Comparison of ENCODE assay signal across 22 cellular contexts in the genomic region with DNA sequence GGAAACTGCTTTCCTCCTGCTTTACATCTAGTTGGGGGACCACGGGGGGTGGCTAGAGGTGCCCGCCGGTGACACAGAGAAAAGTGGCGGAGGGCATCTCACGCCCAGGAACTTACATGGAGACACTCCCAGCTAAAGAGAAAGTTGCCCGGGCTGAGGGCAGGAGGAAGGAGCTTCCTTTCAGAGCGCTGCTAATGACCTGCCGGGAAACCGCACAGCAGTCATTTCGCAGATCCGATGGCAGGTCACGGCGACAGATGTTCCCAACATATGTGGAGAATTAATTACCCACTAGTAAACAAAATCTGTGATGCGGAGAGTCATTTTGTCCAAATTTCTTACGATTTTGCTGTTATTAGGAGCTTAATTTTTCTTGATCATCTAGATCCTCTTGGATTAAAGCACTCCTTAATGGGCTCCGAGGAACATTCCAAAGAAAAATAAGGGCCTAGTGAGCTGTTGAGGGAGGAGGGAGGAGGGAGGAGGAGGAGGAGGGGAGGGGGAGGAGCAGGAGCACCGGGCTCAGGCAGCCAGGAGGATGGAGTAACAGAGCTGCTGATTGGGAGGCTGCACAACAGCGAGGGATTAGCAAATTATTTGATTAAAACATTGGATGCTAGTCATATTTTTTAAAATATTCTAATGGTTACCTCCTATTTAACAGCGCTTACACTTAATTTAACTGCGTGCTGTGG.
A peak's percentile ranks its signal among the peaks of the same experiment; 100 is the strongest.
DNase-seq lines count a peak whose midpoint lies in the region; ATAC-seq and TF ChIP-seq lines count a peak whose summit lies in the region.
"Had no signal": no experiment of that assay in that cellular context is flagged by ENCODE, and none has a peak within 500 bp of the region (broad histone marks: within the 10 kb centered on the region; RNA-seq: fewer than 3 reads in every experiment).

No MANE protein-coding gene starts in this region.

- no peaks in the 10 kb centered on the region for H3K36me3 ChIP-seq in PC-3 (ENCODE audit: low read depth, low read length)
- no peaks in the 10 kb centered on the region for H3K36me3 ChIP-seq in naive thymus-derived CD4-positive, alpha-beta T cell (ENCODE audit: control insufficient read depth in 2 of 3, insufficient read depth in 3 of 3, low read length in 3 of 3)
- H3K36me3 ChIP-seq: thyroid gland had no signal

- no peaks in the 10 kb centered on the region for H3F3A ChIP-seq in PC-3 (ENCODE audit: low read length, unreplicated experiment)

- TF ChIP-seq CTCF in neural crest cell (conservative IDR thresholded peaks at IDR 0.05) (no peak), PC-3 (conservative IDR thresholded peaks at IDR 0.05; ENCODE audit: low read depth, low read length) (no peak)

- H3K27ac Mint-ChIP-seq in neural crest cell (ENCODE audit: unreplicated experiment) = peak overlapping the region; percentile 83
- H3K27ac Mint-ChIP-seq in naive thymus-derived CD4-positive, alpha-beta T cell = no peak overlapping the region
- H3K27ac Mint-ChIP-seq: activated naive CD8-positive, alpha-beta T cell treated with anti-CD3 and anti-CD28 coated beads for 36 hours; activated T-helper 2 cell treated with anti-CD3 and anti-CD28 coated beads, Interferon-gamma antibody, Interleukin-2, Interleukin-4, amounts not matched to agents 10 μg/mL and 5 μg/mL and 100 μg/mL, durations not matched to agents 14 hours and 24 hours and 36 hours; immature natural killer cell had no signal

- DNase-seq in DMS 273 treated with DMSO at 0.1 percent for 48 hours (lab: John Stamatoyannopoulos, UW) (peak; percentile 84), NCI-H2171 treated with DMSO at 0.1 percent for 48 hours (lab: John Stamatoyannopoulos, UW) (peak; percentile 92), SK-N-DZ (ENCODE audit: low spot score) (peak; percentile 47), neural crest cell (ENCODE audit: low read depth, low spot score) (no peak), PC-3 (no peak)
- no peak for DNase-seq in activated CD4-positive, CD25-positive, alpha-beta regulatory T cell (lab: John Stamatoyannopoulos, UW)
- no peak for DNase-seq in naive thymus-derived CD4-positive, alpha-beta T cell
- DNase-seq: activated CD4-positive, alpha-beta T cell treated with anti-CD3 and anti-CD28 coated beads, Interleukin-2, amount 50 U/mL, for 4 hours; activated CD8-positive, alpha-beta memory T cell treated with anti-CD3 and anti-CD28 coated beads, Interleukin-2, amount 50 U/mL, for 48 hours; activated naive CD8-positive, alpha-beta T cell treated with anti-CD3 and anti-CD28 coated beads for 36 hours; DMS79 treated with DMSO at 0.1 percent for 48 hours; dorsolateral prefrontal cortex; immature natural killer cell; Kasumi-1; stimulated activated CD4-positive, alpha-beta T cell treated with anti-CD3 and anti-CD28 coated beads, Interleukin-4, amount 100 ng/mL, for 4 hours; stimulated activated naive CD8-positive, alpha-beta T cell treated with anti-CD3 and anti-CD28 coated beads, Interleukin-15, Interleukin-2, amounts not matched to agents 100 U/mL and 50 U/mL, for 24 hours; T-helper 2 cell; thyroid gland had no signal

- H3K4me3 ChIP-seq in PC-3 (ENCODE audit: low read length) = no peak overlapping the region
- no peak overlapping the region for H3K4me3 ChIP-seq in naive thymus-derived CD4-positive, alpha-beta T cell (ENCODE audit: low read length)
- H3K4me3 ChIP-seq: dorsolateral prefrontal cortex, SK-N-MC, thyroid gland had no signal

- ATAC-seq in PC-3 (no peak), GM21423 (IDR thresholded peaks at IDR 0.05; ENCODE audit: unreplicated experiment) (no peak)
- no peak for ATAC-seq in naive thymus-derived CD4-positive, alpha-beta T cell
- ATAC-seq: stimulated activated naive CD8-positive, alpha-beta T cell treated with anti-CD3 and anti-CD28 coated beads, Interleukin-15, Interleukin-2, amounts not matched to agents 100 U/mL and 50 U/mL, for 24 hours had no signal

- H3K9me3 ChIP-seq in PC-3 (ENCODE audit: low read length) = no peaks in the 10 kb centered on the region
- no peaks in the 10 kb centered on the region for H3K9me3 ChIP-seq in naive thymus-derived CD4-positive, alpha-beta T cell (ENCODE audit: control insufficient read depth in 2 of 3, low read length in 3 of 3)
- H3K9me3 ChIP-seq: thyroid gland had no signal

- CTCF ChIA-PET in PC-3 (lab: Charles Lee) = no interaction called here
- CTCF ChIA-PET in naive thymus-derived CD4-positive, alpha-beta T cell (lab: Charles Lee) = no interaction called here

- H3K27ac ChIP-seq in PC-3 (ENCODE audit: low read length) = no peak overlapping the region
- no peak overlapping the region for H3K27ac ChIP-seq in naive thymus-derived CD4-positive, alpha-beta T cell (ENCODE audit: low read depth, low read length)
- H3K27ac ChIP-seq: dorsolateral prefrontal cortex, SK-N-MC, thyroid gland had no signal

- H3K4me2 ChIP-seq in PC-3 (ENCODE audit: low read length) = no peak overlapping the region

- no peaks in the 10 kb centered on the region for H3K36me3 Mint-ChIP-seq in neural crest cell (ENCODE audit: low read depth)
- H3K36me3 Mint-ChIP-seq in naive thymus-derived CD4-positive, alpha-beta T cell = no peaks in the 10 kb centered on the region
- H3K36me3 Mint-ChIP-seq: activated naive CD8-positive, alpha-beta T cell treated with anti-CD3 and anti-CD28 coated beads for 36 hours; immature natural killer cell had no signal

- no peak overlapping the region for H3K9ac ChIP-seq in PC-3 (ENCODE audit: low read length)

- no TSS peak for BruUV-seq in PC-3 (replicated peaks; lab: Mats Ljungman, UMichigan)

- intact Hi-C loops in PC-3 (cut with micrococcal nuclease) = no loop called here
- intact Hi-C loops in naive thymus-derived CD4-positive, alpha-beta T cell (cut with micrococcal nuclease) = no loop called here

- no peaks in the 10 kb centered on the region for H3K27me3 Mint-ChIP-seq in neural crest cell (ENCODE audit: low read depth)
- H3K27me3 Mint-ChIP-seq in naive thymus-derived CD4-positive, alpha-beta T cell = no peaks in the 10 kb centered on the region
- H3K27me3 Mint-ChIP-seq: activated naive CD8-positive, alpha-beta T cell treated with anti-CD3 and anti-CD28 coated beads for 36 hours; central memory CD8-positive, alpha-beta T cell had no signal

- no peaks in the 10 kb centered on the region for H3K27me3 ChIP-seq in PC-3 (ENCODE audit: low read length)
- H3K27me3 ChIP-seq in naive thymus-derived CD4-positive, alpha-beta T cell (ENCODE audit: control insufficient read depth in 2 of 2, insufficient read depth in 2 of 2, low read length in 2 of 2) = no peaks in the 10 kb centered on the region
- H3K27me3 ChIP-seq: thyroid gland had no signal

- no peaks in the 10 kb centered on the region for H3K79me2 ChIP-seq in PC-3 (ENCODE audit: low read length)

- POLR2A ChIA-PET in PC-3 (lab: Charles Lee; ENCODE audit: unreplicated experiment) = no interaction called here
- POLR2A ChIA-PET in naive thymus-derived CD4-positive, alpha-beta T cell (lab: Charles Lee) = no interaction called here

- no peak overlapping the region for H2AFZ ChIP-seq in PC-3 (ENCODE audit: low read length)

- H3K4me1 Mint-ChIP-seq in neural crest cell = no peaks in the 10 kb centered on the region
- no peaks in the 10 kb centered on the region for H3K4me1 Mint-ChIP-seq in naive thymus-derived CD4-positive, alpha-beta T cell
- H3K4me1 Mint-ChIP-seq: activated naive CD8-positive, alpha-beta T cell treated with anti-CD3 and anti-CD28 coated beads for 36 hours; central memory CD8-positive, alpha-beta T cell; immature natural killer cell had no signal

- H3K4me1 ChIP-seq in PC-3 (ENCODE audit: insufficient read depth, low read length) = no peaks in the 10 kb centered on the region
- H3K4me1 ChIP-seq in naive thymus-derived CD4-positive, alpha-beta T cell (ENCODE audit: control insufficient read depth in 2 of 2, insufficient read depth in 2 of 2, low read length in 2 of 2) = no peaks in the 10 kb centered on the region

- no peaks in the 10 kb centered on the region for H4K20me1 ChIP-seq in PC-3 (ENCODE audit: low read length)

- H3K9me3 Mint-ChIP-seq in neural crest cell = no peaks in the 10 kb centered on the region
- peaks cover 0 to 13% (median 7%) of the 10 kb centered on the region in 11 donors for H3K9me3 Mint-ChIP-seq in naive thymus-derived CD4-positive, alpha-beta T cell
- H3K9me3 Mint-ChIP-seq: activated naive CD8-positive, alpha-beta T cell treated with anti-CD3 and anti-CD28 coated beads for 36 hours; activated T-helper 2 cell treated with anti-CD3 and anti-CD28 coated beads, Interferon-gamma antibody, Interleukin-2, Interleukin-4, amounts not matched to agents 10 μg/mL and 5 μg/mL and 100 μg/mL, durations not matched to agents 14 hours and 24 hours and 36 hours had no signal

- H3K4me3 Mint-ChIP-seq in neural crest cell = no peak overlapping the region
- H3K4me3 Mint-ChIP-seq in naive thymus-derived CD4-positive, alpha-beta T cell = no peak overlapping the region
- H3K4me3 Mint-ChIP-seq: activated naive CD8-positive, alpha-beta T cell treated with anti-CD3 and anti-CD28 coated beads for 36 hours; central memory CD8-positive, alpha-beta T cell; immature natural killer cell had no signal

- H3K9me2 ChIP-seq in PC-3 (replicated peaks; ENCODE audit: low read length) = no peaks in the 10 kb centered on the region

Comparison
In these comparisons a context has a peak if more than half of its experiments do, and no peak if none do; other contexts are left out.
1. DNase-seq: peak in DMS 273 treated with DMSO at 0.1 percent for 48 hours (single experiment), NCI-H2171 treated with DMSO at 0.1 percent for 48 hours (single experiment) and SK-N-DZ (single experiment); none in neural crest cell (single experiment), PC-3 (single experiment), activated CD4-positive, CD25-positive, alpha-beta regulatory T cell (0 of 4) and naive thymus-derived CD4-positive, alpha-beta T cell (0 of 9).